10 cellular contexts compared by ENCODE assay signal in genomic region chr2:49755777-49756176, GRCh38.
"Had no signal": no experiment of that assay in that cellular context is flagged by ENCODE, and none has a peak within 500 bp of the region (broad histone marks: within the 10 kb centered on the region; RNA-seq: fewer than 3 reads in every experiment).

No MANE protein-coding gene starts in this region.

- FAIRE-seq: H1, H54 had no signal

- H3K27ac Mint-ChIP-seq: GM23338, HFFc6 had no signal

- H3K4me3 Mint-ChIP-seq: GM23338, HFFc6 had no signal

- DNase-seq: GM23248, GOT3, H7, HCEC 1CT, HFFc6 had no signal

- H3K9me3 Mint-ChIP-seq: GM23338 had no signal

- H3K4me1 Mint-ChIP-seq: GM23338 had no signal

- H3K9ac ChIP-seq: GM23248 had no signal

- H2AFZ ChIP-seq: GM23248, GM23338 had no signal

- H3K9me3 ChIP-seq: HAP-1 had no signal

- H3K27ac ChIP-seq: GM23248 had no signal

- H3K36me3 ChIP-seq: HAP-1 had no signal

- H3K4me1 ChIP-seq: HAP-1 had no signal

- ATAC-seq: GM23338, HCT116 had no signal

- H3K4me3 ChIP-seq: GM23248, GM23338, HAP-1 had no signal
